8 cellular contexts compared by ENCODE assay signal in genomic region chr1:111203681-111204210, GRCh38. TPM values are rescaled to one million over a fixed set of nuclear protein-coding genes. Genes with fewer than 3 reads are reported as not detected.
A peak's percentile ranks its signal among the peaks of the same experiment; 100 is the strongest.
DNase-seq lines count a peak whose midpoint lies in the region; ATAC-seq and TF ChIP-seq lines count a peak whose summit lies in the region.

No MANE protein-coding gene starts in this region.

- no peak for TF ChIP-seq POLR2A in gastrocnemius medialis (IDR thresholded peaks at IDR 0.05)

- H3K27ac ChIP-seq in PC-9 (peak overlapping the region; percentile 84), cardiac muscle cell (no peak overlapping the region), gastrocnemius medialis (peak overlapping the region in 1 of 4 donors; percentile 15)

- H3K36me3 Mint-ChIP-seq in activated T-helper 2 cell treated with anti-CD3 and anti-CD28 coated beads, Interferon-gamma antibody, Interleukin-2, Interleukin-4, amounts not matched to agents 10 μg/mL and 5 μg/mL and 100 μg/mL, durations not matched to agents 14 hours and 24 hours and 36 hours (ENCODE audit: low read depth) = peaks cover 14% of the 10 kb centered on the region

- POLR2A ChIA-PET in PC-9 (lab: Charles Lee; ENCODE audit: unreplicated experiment) = interaction anchor here (0.5 to 0.7 kb wide), 2 partner anchors 864 to 911 kb away, joined by 3 to 4 read pairs; no protein-coding TSS in a partner anchor

- BruUV-seq in PC-9 (replicated peaks; lab: Mats Ljungman, UMichigan) = no TSS peak

- peaks cover 31% of the 10 kb centered on the region for H3K79me2 ChIP-seq in PC-9 (ENCODE audit: low read depth)

- DNase-seq in AG08396 (ENCODE audit: low spot score) (peak; percentile 61), PC-9 (peak; percentile 78 to 90), cardiac muscle cell (ENCODE audit: low read depth in 1 of 2, low spot score in 1 of 2) (peak in 1 of 2 donors; percentile 74), gastrocnemius medialis (peak; percentile 39 to 49), G401 (ENCODE audit: low spot score) (no peak)
- DNase-seq in activated T-helper 2 cell treated with anti-CD3 and anti-CD28 coated beads, Interferon-gamma antibody, Interleukin-2, Interleukin-4, amounts not matched to agents 10 μg/mL and 5 μg/mL and 100 μg/mL, durations not matched to agents 14 hours and 24 hours and 36 hours (ENCODE audit: low spot score) = peak; percentile 83

- H3K27me3 ChIP-seq in PC-9 (ENCODE audit: insufficient read depth, low read depth) (no peaks in the 10 kb centered on the region), cardiac muscle cell (peaks cover 66% of the 10 kb centered on the region), gastrocnemius medialis (peaks cover 24 to 45% (median 26%) of the 10 kb centered on the region in 3 donors)

- H3K27me3 Mint-ChIP-seq in activated T-helper 2 cell treated with anti-CD3 and anti-CD28 coated beads, Interferon-gamma antibody, Interleukin-2, Interleukin-4, amounts not matched to agents 10 μg/mL and 5 μg/mL and 100 μg/mL, durations not matched to agents 14 hours and 24 hours and 36 hours (ENCODE audit: low read depth) = no peaks in the 10 kb centered on the region

- no peaks in the 10 kb centered on the region for H4K20me1 ChIP-seq in PC-9 (ENCODE audit: insufficient read depth)

- H3K27ac Mint-ChIP-seq in activated T-helper 2 cell treated with anti-CD3 and anti-CD28 coated beads, Interferon-gamma antibody, Interleukin-2, Interleukin-4, amounts not matched to agents 10 μg/mL and 5 μg/mL and 100 μg/mL, durations not matched to agents 14 hours and 24 hours and 36 hours = peak overlapping the region; percentile 97

- in situ Hi-C loops in gastrocnemius medialis (cut with MboI; ENCODE audit: low sequenced_read_pairs in 4 of 4) (no loop called here), G401 (cut with HindIII; ENCODE audit: low sequenced_read_pairs) (no loop called here)

- peak overlapping the region; percentile 92 for H2AFZ ChIP-seq in PC-9

- H3K9me3 ChIP-seq in PC-9 (ENCODE audit: insufficient read depth, low read depth) = no peaks in the 10 kb centered on the region; the same call in 1 of the 2 replicates
- no peaks in the 10 kb centered on the region for H3K9me3 ChIP-seq in cardiac muscle cell (ENCODE audit: low read depth)
- no peaks in the 10 kb centered on the region for H3K9me3 ChIP-seq in gastrocnemius medialis

- peak; percentile 53 for ATAC-seq in GM18907 (IDR thresholded peaks at IDR 0.05; ENCODE audit: unreplicated experiment)
- peak; percentile 41 for ATAC-seq in HG03108 (IDR thresholded peaks at IDR 0.05; ENCODE audit: unreplicated experiment)
- ATAC-seq in gastrocnemius medialis = no peak

- peak overlapping the region; percentile 95 for H3K4me2 ChIP-seq in PC-9

- H3K9me2 ChIP-seq in PC-9 (ENCODE audit: insufficient read depth) = no peaks in the 10 kb centered on the region

- peaks cover 33% of the 10 kb centered on the region for H3F3A ChIP-seq in PC-9 (ENCODE audit: insufficient read depth, low read depth)

- H3K4me3 ChIP-seq in PC-9 (peak overlapping the region; percentile 65), cardiac muscle cell (peak overlapping the region; percentile 30), gastrocnemius medialis (peak overlapping the region; percentile 50 to 66 (median 60))

- intact Hi-C loops in PC-9 (cut with micrococcal nuclease; ENCODE audit: unreplicated experiment) (no loop called here), gastrocnemius medialis (cut with DNase I; ENCODE audit: low total_unique reads) (no loop called here)
- intact Hi-C loops in activated T-helper 2 cell treated with anti-CD3 and anti-CD28 coated beads, Interferon-gamma antibody, Interleukin-2, Interleukin-4, amounts not matched to agents 10 μg/mL and 5 μg/mL and 100 μg/mL, durations not matched to agents 14 hours and 24 hours and 36 hours (cut with micrococcal nuclease) = loop anchor here (1.0 to 5.0 kb wide), 4 partner anchors 12 to 554 kb away; partner anchors contain the start of genes DDX20 and KCNA3

- peaks cover 61% of the 10 kb centered on the region for H3K4me1 Mint-ChIP-seq in activated T-helper 2 cell treated with anti-CD3 and anti-CD28 coated beads, Interferon-gamma antibody, Interleukin-2, Interleukin-4, amounts not matched to agents 10 μg/mL and 5 μg/mL and 100 μg/mL, durations not matched to agents 14 hours and 24 hours and 36 hours (ENCODE audit: low read depth)

- TF ChIP-seq CTCF in PC-9 (conservative IDR thresholded peaks at IDR 0.05) (no peak), cardiac muscle cell (IDR thresholded peaks at IDR 0.05; ENCODE audit: low read depth, low read length) (no peak), gastrocnemius medialis (IDR thresholded peaks at IDR 0.05 in 4 of 5, conservative IDR thresholded peaks at IDR 0.05 in 1 of 5) (no peak)

- no peaks in the 10 kb centered on the region for H3K9me3 Mint-ChIP-seq in activated T-helper 2 cell treated with anti-CD3 and anti-CD28 coated beads, Interferon-gamma antibody, Interleukin-2, Interleukin-4, amounts not matched to agents 10 μg/mL and 5 μg/mL and 100 μg/mL, durations not matched to agents 14 hours and 24 hours and 36 hours

- 0 out of 2 replicates have a peak, but pooled peaks cover 3% of the 10 kb centered on the region for H3K36me3 ChIP-seq in PC-9 (ENCODE audit: low read depth)
- H3K36me3 ChIP-seq in cardiac muscle cell = no peaks in the 10 kb centered on the region
- H3K36me3 ChIP-seq in gastrocnemius medialis = no peaks in the 10 kb centered on the region

- CTCF ChIA-PET in PC-9 (lab: Charles Lee) = no interaction called here

- H3K4me1 ChIP-seq in PC-9 (replicated peaks; ENCODE audit: insufficient read depth) (peaks cover 53% of the 10 kb centered on the region), cardiac muscle cell (ENCODE audit: low read depth) (no peaks in the 10 kb centered on the region), gastrocnemius medialis (peaks cover 0 to 5% of the 10 kb centered on the region in 2 donors)

- peak overlapping the region; percentile 98 for H3K4me3 Mint-ChIP-seq in activated T-helper 2 cell treated with anti-CD3 and anti-CD28 coated beads, Interferon-gamma antibody, Interleukin-2, Interleukin-4, amounts not matched to agents 10 μg/mL and 5 μg/mL and 100 μg/mL, durations not matched to agents 14 hours and 24 hours and 36 hours (ENCODE audit: low read depth)

RNA-seq across cellular contexts. Expression of gene DENND2D, which starts 3.3 kb away (rescaled TPM):
- total RNA-seq in PC-9 (2021) = 37.2 and 44.9 TPM in 2 replicates
- 139 and 143 TPM in 2 replicates for total RNA-seq in activated T-helper 2 cell treated with anti-CD3 and anti-CD28 coated beads, Interferon-gamma antibody, Interleukin-2, Interleukin-4, amounts not matched to agents 10 μg/mL and 5 μg/mL and 100 μg/mL, durations not matched to agents 14 hours and 24 hours and 36 hours
- 0.25 and 1.1 TPM in 2 replicates for total RNA-seq in cardiac muscle cell
- 0.37 and 2.3 TPM in 2 replicates for polyA plus RNA-seq in cardiac muscle cell
- 1 to 10 TPM in 1 of 4 donors, under 1 TPM in 3; 0.19 to 1.2 (median 0.88) TPM for total RNA-seq in gastrocnemius medialis
- not detected in 2 replicates for total RNA-seq in G401 (2014; rRNA removed; shearing (Covaris generic))

RNA-seq across cellular contexts. Expression of gene CHI3L2, which starts 23.8 kb away (rescaled TPM):
- not detected in 2 replicates for total RNA-seq in PC-9 (2021)
- 1.3 and 1.8 TPM in 2 replicates for total RNA-seq in activated T-helper 2 cell treated with anti-CD3 and anti-CD28 coated beads, Interferon-gamma antibody, Interleukin-2, Interleukin-4, amounts not matched to agents 10 μg/mL and 5 μg/mL and 100 μg/mL, durations not matched to agents 14 hours and 24 hours and 36 hours
- not detected in 2 replicates for total RNA-seq in cardiac muscle cell
- polyA plus RNA-seq in cardiac muscle cell = 0.21 and 0.50 TPM in 2 replicates
- 1 to 10 TPM in 2 of 4 donors, under 1 TPM in 1, not detected in 1; 0.40 to 2.3 (median 1.9) TPM for total RNA-seq in gastrocnemius medialis
- total RNA-seq in G401 (2014; rRNA removed; shearing (Covaris generic)) = not detected in 2 replicates

Comparison
In these comparisons a context has a peak if more than half of its experiments do, and no peak if none do; other contexts are left out.
1. ATAC-seq: peak in GM18907 (single experiment) and HG03108 (single experiment); none in gastrocnemius medialis (0 of 2).
2. RNA of gene DENND2D, which starts 3.3 kb away (total RNA-seq): 139 to 143 TPM in activated T-helper 2 cell treated with anti-CD3 and anti-CD28 coated beads, Interferon-gamma antibody, Interleukin-2, Interleukin-4, amounts not matched to agents 10 μg/mL and 5 μg/mL and 100 μg/mL, durations not matched to agents 14 hours and 24 hours and 36 hours and 37.2 to 44.9 TPM in PC-9; 0.25 to 1.1 TPM in cardiac muscle cell, 0.19 to 1.2 TPM in gastrocnemius medialis and not detected in G401; every median in the first group is over 10 times any median in the second.
3. Peak in every context shown above with its lines, with median percentiles within 50 percentile points of each other: H3K4me3 ChIP-seq.